In genomic region chr20:44642203-44643153, GRCh38 we compare ENCODE assay signal across 1 cellular context.
TF ChIP-seq lines count a peak whose summit lies in the region.

No MANE protein-coding gene starts in this region.

TF ChIP-seq in HepG2, 621 proteins besides CTCF, POLR2A, EP300 and RAD21 (continued from another document and continues in another):
- TF ChIP-seq ZBTB4 (CRISPR knock-in tag; IDR thresholded peaks at IDR 0.05; ENCODE audit: borderline replicate concordance) (peak; percentile 42; the same call in 1 of the 2 replicates), ZNF547 (CRISPR knock-in tag; IDR thresholded peaks at IDR 0.05) (0 out of 2 replicates have a peak, but pooled peaks have one; percentile 29), KDM6A (CRISPR knock-in tag; IDR thresholded peaks at IDR 0.05; ENCODE audit: low read depth) (0 out of 2 replicates have a peak, but pooled peaks have one; percentile 11), SMAD1 (CRISPR knock-in tag; IDR thresholded peaks at IDR 0.05; ENCODE audit: borderline replicate concordance, low read depth) (peak; percentile 79; the same call in 1 of the 2 replicates), MXD4 (CRISPR knock-in tag; IDR thresholded peaks at IDR 0.05) (no peak), ATF7-NPFF (CRISPR knock-in tag; IDR thresholded peaks at IDR 0.05; ENCODE audit: low read depth) (0 out of 2 replicates have a peak, but pooled peaks have one; percentile 5), ZFX (CRISPR knock-in tag; IDR thresholded peaks at IDR 0.05; ENCODE audit: low read depth) (peak; percentile 63), HNF1B (CRISPR knock-in tag; IDR thresholded peaks at IDR 0.05) (peak; percentile 25), ZNF256 (CRISPR knock-in tag; conservative IDR thresholded peaks at IDR 0.05) (no peak), ZNF891 (CRISPR knock-in tag; IDR thresholded peaks at IDR 0.05) (0 out of 2 replicates have a peak, but pooled peaks have one; percentile 42), ZFP41 (CRISPR knock-in tag; IDR thresholded peaks at IDR 0.05; ENCODE audit: borderline replicate concordance) (peak; percentile 32; the same call in 1 of the 2 replicates), PRDM4 (CRISPR knock-in tag; IDR thresholded peaks at IDR 0.05; ENCODE audit: borderline replicate concordance) (0 out of 2 replicates have a peak, but pooled peaks have one; percentile 68), DBP (CRISPR knock-in tag; IDR thresholded peaks at IDR 0.05; ENCODE audit: not compliant biosample characterization) (no peak), ZNF292 (CRISPR knock-in tag; IDR thresholded peaks at IDR 0.05; ENCODE audit: borderline replicate concordance, low read depth) (peak; percentile 55), HMG20A (CRISPR knock-in tag; IDR thresholded peaks at IDR 0.05; ENCODE audit: borderline replicate concordance) (peak; percentile 21; the same call in 1 of the 2 replicates), GABPB1 (CRISPR knock-in tag; IDR thresholded peaks at IDR 0.05) (peak; percentile 41; the same call in 1 of the 2 replicates), ZNF225 (CRISPR knock-in tag; IDR thresholded peaks at IDR 0.05) (peak; percentile 79; the same call in 1 of the 2 replicates), RXRB (CRISPR knock-in tag; IDR thresholded peaks at IDR 0.05; ENCODE audit: borderline replicate concordance) (peak; percentile 23; the same call in 1 of the 2 replicates), REXO4 (CRISPR knock-in tag; IDR thresholded peaks at IDR 0.05; ENCODE audit: borderline replicate concordance) (no peak), KMT2B (CRISPR knock-in tag; IDR thresholded peaks at IDR 0.05) (0 out of 2 replicates have a peak, but pooled peaks have one; percentile 24), ZBTB20 (CRISPR knock-in tag; IDR thresholded peaks at IDR 0.05; ENCODE audit: borderline replicate concordance, low read depth) (no peak), CAMTA2 (CRISPR knock-in tag; IDR thresholded peaks at IDR 0.05; ENCODE audit: borderline replicate concordance) (no peak), ZNF431 (CRISPR knock-in tag; IDR thresholded peaks at IDR 0.05; ENCODE audit: borderline replicate concordance, low read depth) (peak; percentile 26; the same call in 1 of the 2 replicates), ZNF878 (CRISPR knock-in tag; IDR thresholded peaks at IDR 0.05) (0 out of 2 replicates have a peak, but pooled peaks have one; percentile 35), ZBTB42 (CRISPR knock-in tag; IDR thresholded peaks at IDR 0.05) (peak; percentile 51; the same call in 1 of the 2 replicates), ZNF619 (CRISPR knock-in tag; IDR thresholded peaks at IDR 0.05) (peak; percentile 57; the same call in 1 of the 2 replicates), ZNF687 (CRISPR knock-in tag; IDR thresholded peaks at IDR 0.05) (peak; percentile 90), GFI1 (CRISPR knock-in tag; IDR thresholded peaks at IDR 0.05; ENCODE audit: borderline replicate concordance) (0 out of 2 replicates have a peak, but pooled peaks have one; percentile 34), ZNF761 (CRISPR knock-in tag; conservative IDR thresholded peaks at IDR 0.05) (peak; percentile 48; the same call in 1 of the 2 replicates), ZNF781 (CRISPR knock-in tag; IDR thresholded peaks at IDR 0.05; ENCODE audit: borderline replicate concordance, not compliant biosample characterization) (peak; percentile 15), RBAK (CRISPR knock-in tag; IDR thresholded peaks at IDR 0.05) (peak; percentile 98), ZNF12 (CRISPR knock-in tag; IDR thresholded peaks at IDR 0.05) (peak; percentile 98), ZXDC (CRISPR knock-in tag; IDR thresholded peaks at IDR 0.05) (no peak), GATAD1 (CRISPR knock-in tag; IDR thresholded peaks at IDR 0.05) (peak; percentile 23; the same call in 1 of the 2 replicates), ZNF280B (CRISPR knock-in tag; IDR thresholded peaks at IDR 0.05; ENCODE audit: borderline replicate concordance) (0 out of 2 replicates have a peak, but pooled peaks have one; percentile 72), ZZZ3 (CRISPR knock-in tag; IDR thresholded peaks at IDR 0.05; ENCODE audit: borderline replicate concordance) (0 out of 2 replicates have a peak, but pooled peaks have one; percentile 41), U2AF2 (IDR thresholded peaks at IDR 0.05; ENCODE audit: low read depth, low read length) (no peak), ASH2L (IDR thresholded peaks at IDR 0.05; ENCODE audit: insufficient read length, low read depth, low read length) (peak; percentile 49), TARDBP (CRISPR knock-in tag; IDR thresholded peaks at IDR 0.05) (0 out of 2 replicates have a peak, but pooled peaks have one; percentile 16), TFDP2 (CRISPR knock-in tag; IDR thresholded peaks at IDR 0.05) (0 out of 2 replicates have a peak, but pooled peaks have one; percentile 30), MAX (IDR thresholded peaks at IDR 0.05) (peak; percentile 40)
